15 cellular contexts compared by ENCODE assay signal in the genomic region with DNA sequence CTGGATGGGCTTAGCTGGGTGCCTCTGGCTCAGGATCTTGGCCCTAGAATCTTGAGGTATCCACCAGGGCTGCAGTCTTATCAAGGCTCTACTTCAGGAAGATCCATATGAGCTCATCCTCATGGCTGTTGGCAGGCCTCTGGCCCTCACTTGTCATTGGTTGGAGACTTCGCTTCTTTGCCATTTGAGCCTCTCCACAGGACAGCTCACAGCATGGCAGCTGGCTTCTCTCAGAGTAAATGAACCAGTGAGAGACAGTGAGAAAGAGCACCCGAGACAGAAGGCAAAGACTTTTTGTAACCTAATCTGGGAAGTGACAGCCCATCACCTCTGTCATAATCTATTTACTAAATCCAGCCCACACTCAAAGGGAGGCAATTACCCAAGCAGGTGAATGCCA.
"Had no signal": no experiment of that assay in that cellular context is flagged by ENCODE, and none has a peak within 500 bp of the region (broad histone marks: within the 10 kb centered on the region; RNA-seq: fewer than 3 reads in every experiment).

No MANE protein-coding gene starts in this region.

- H3K4me1 ChIP-seq: adrenal gland, body of pancreas, gastroesophageal sphincter, right atrium auricular region had no signal

- H3K27ac ChIP-seq: adrenal gland, body of pancreas, gastroesophageal sphincter, hepatocyte, right atrium auricular region had no signal

- H3K27me3 ChIP-seq: adrenal gland, body of pancreas, gastroesophageal sphincter, right atrium auricular region had no signal

- H3K36me3 ChIP-seq: adrenal gland, gastroesophageal sphincter, right atrium auricular region had no signal

- H2AFZ ChIP-seq: hepatocyte had no signal

- DNase-seq: activated B cell treated with CpG ODN at 0.5 μM for 24 hours; activated CD4-positive, alpha-beta T cell treated with anti-CD3 and anti-CD28 coated beads, Interleukin-2, amount 10 ng/mL, durations not matched to agents 24 days and 14 days; activated CD8-positive, alpha-beta memory T cell treated with anti-CD3 and anti-CD28 coated beads for 24 hours; activated naive CD4-positive, alpha-beta T cell treated with anti-CD3 and anti-CD28 coated beads, Interleukin-2, amount 50 U/mL, for 16 hours; adrenal gland; body of pancreas; effector memory CD4-positive, alpha-beta T cell; kidney glomerular epithelial cell; midbrain; naive thymus-derived CD4-positive, alpha-beta T cell had no signal

- H3K9me3 ChIP-seq: adrenal gland, body of pancreas, gastroesophageal sphincter, right atrium auricular region had no signal

- ATAC-seq: activated T-helper 17 cell treated with anti-CD3 and anti-CD28 coated beads, Interleukin-2, amount 50 U/mL, for 72 hours; body of pancreas; gastroesophageal sphincter; naive thymus-derived CD4-positive, alpha-beta T cell had no signal

- H3K4me2 ChIP-seq: hepatocyte, smooth muscle cell had no signal

- H3K4me3 ChIP-seq: adrenal gland, body of pancreas, gastroesophageal sphincter, hepatocyte, right atrium auricular region, smooth muscle cell had no signal
